8 cellular contexts compared by ENCODE assay signal in the genomic region with DNA sequence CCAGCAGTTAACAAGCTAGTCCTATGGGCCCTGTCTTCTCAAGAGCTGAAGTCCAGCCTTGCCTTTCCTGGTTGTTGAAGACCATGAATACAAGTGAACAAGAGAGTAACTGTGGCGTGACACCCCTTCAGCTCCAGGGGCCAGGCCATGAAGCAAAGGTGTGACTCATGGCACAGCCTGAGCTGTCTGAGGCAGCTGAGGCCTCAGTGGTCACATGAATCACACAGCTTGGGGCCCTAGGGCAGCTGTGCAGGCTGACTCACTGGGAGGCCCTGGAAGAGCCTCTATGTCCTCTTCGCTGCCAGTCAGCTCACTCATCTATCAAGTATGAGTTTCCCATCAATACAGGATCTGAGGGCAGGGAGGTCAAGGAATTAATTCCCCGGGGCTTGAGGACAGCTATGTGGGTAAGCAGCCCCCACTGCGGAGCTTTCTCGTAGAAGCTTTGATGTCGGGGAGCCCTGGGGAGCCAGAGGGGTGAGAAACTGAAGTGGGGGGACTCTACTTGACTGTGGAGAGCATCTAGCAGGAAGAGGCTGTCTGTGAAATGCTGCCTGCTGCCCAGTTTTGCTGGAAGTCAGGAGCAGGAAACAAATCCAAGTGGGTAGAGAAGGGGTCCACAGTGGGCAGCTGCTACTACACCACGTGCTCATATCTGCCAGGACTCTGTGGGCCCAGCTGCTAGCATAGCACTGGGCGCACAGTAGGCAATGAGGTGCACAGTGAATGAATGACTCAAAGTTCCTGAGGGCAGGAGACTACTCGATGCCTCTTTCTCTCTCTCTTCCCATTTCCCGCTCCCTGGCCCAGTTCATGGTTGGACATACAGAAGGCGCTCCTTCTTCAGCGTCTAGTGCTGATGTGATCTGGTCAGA. TPM values are rescaled to one million over a fixed set of nuclear protein-coding genes. Genes with fewer than 3 reads are reported as not detected.
DNase-seq lines count a peak whose midpoint lies in the region; ATAC-seq and TF ChIP-seq lines count a peak whose summit lies in the region.

No MANE protein-coding gene starts in this region.

- no peak overlapping the region for H3K4me3 ChIP-seq in fibroblast of pulmonary artery (replicated peaks; ENCODE audit: low read depth, low read length)

- DNase-seq in AG08395 (ENCODE audit: low spot score) (peak; percentile 97), M059J (ENCODE audit: low read depth) (peak; percentile 100), fibroblast of pulmonary artery (ENCODE audit: low read depth) (peak; percentile 98)
- peak; percentile 88 for DNase-seq in activated CD8-positive, alpha-beta memory T cell treated with anti-CD3 and anti-CD28 coated beads, Interleukin-2, amount 50 U/mL, for 48 hours
- peak; percentile 61 for DNase-seq in stimulated activated CD4-positive, alpha-beta T cell treated with anti-CD3 and anti-CD28 coated beads, Interleukin-12 subunit alpha, Interleukin-12 subunit beta, amount 100 ng/mL, for 4 hours

- no peak for ATAC-seq in GM21619 (IDR thresholded peaks at IDR 0.05; ENCODE audit: unreplicated experiment)
- ATAC-seq in GM18519 (IDR thresholded peaks at IDR 0.05; ENCODE audit: low FRiP score, unreplicated experiment), result no peak
- no peak for ATAC-seq in GM18909 (IDR thresholded peaks at IDR 0.05; ENCODE audit: poor library complexity, unreplicated experiment)

- no peak for TF ChIP-seq CTCF in fibroblast of pulmonary artery (IDR thresholded peaks at IDR 0.05; ENCODE audit: low read length, missing control alignments)

RNA-seq across cellular contexts. Expression of a gene that starts 13.7 kb away (rescaled TPM):
- total RNA-seq in M059J (2014; rRNA removed; shearing (Covaris generic)), result 0.02 TPM in 1 of 2 replicates, not detected in the other

RNA-seq across cellular contexts. Expression of a gene that starts 21.3 kb away (rescaled TPM):
- 303 and 313 TPM in 2 replicates for total RNA-seq in M059J (2014; rRNA removed; shearing (Covaris generic))

RNA-seq across cellular contexts. Expression of a gene that starts 28.0 kb away (rescaled TPM):
- total RNA-seq in M059J (2014; rRNA removed; shearing (Covaris generic)), result 10.6 and 19.4 TPM in 2 replicates
